9 cellular contexts compared by ENCODE assay signal in the genomic region with DNA sequence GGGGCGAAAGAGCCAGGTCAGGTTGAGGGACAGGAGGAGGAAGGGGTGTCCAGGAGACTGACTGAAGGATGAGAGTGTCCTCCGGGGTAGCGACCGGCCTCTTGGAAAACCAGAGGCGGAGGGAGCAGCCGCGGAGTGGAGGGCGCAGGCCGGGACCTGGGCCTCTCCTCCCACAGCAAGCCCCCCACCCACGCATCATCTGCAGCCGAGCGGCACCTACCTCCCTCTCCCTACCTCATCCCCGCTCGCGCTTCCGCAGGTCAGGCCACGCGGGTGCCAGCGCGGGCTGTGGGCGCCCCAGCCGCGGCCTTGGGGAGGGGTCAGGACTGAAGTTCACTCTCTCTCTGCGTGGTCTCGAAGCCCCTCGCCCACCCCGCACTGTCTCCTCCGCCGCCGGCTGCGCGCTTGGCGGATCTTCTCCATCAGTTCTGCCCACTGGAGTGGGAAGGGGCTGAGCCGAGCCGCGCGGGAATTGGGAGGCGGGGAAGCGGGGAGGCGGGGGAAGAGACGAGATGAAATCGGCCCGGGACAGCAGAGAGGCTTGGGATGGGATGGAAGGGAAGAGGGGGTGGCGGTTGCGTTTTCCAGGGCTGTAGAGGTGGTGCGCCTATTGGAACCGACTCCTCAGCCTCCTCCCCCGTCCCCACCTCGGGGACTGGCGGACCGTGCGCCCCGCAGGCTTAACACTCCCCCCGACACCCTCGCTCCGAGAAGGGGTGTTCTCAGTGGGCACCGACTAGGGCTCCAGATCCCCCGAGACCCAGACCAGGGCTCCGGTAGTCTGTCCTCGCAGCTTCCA. TPM values are rescaled to one million over a fixed set of nuclear protein-coding genes. Genes with fewer than 3 reads are reported as not detected.
DNase-seq lines count a peak whose midpoint lies in the region; ATAC-seq, FAIRE-seq and TF ChIP-seq lines count a peak whose summit lies in the region.
"Had no signal": no experiment of that assay in that cellular context is flagged by ENCODE, and none has a peak within 500 bp of the region (broad histone marks: within the 10 kb centered on the region; RNA-seq: fewer than 3 reads in every experiment).

No MANE protein-coding gene starts in this region.

- TF ChIP-seq CTCF in KMS-11 (conservative IDR thresholded peaks at IDR 0.05; ENCODE audit: low read depth, low read length) (no peak), MCF 10A (IDR thresholded peaks at IDR 0.05; ENCODE audit: unreplicated experiment) (no peak), keratinocyte (optimal IDR thresholded peaks at IDR 0.05 in 1 of 3, IDR thresholded peaks at IDR 0.05 in 1 of 3, conservative IDR thresholded peaks at IDR 0.05 in 1 of 3; ENCODE audit: extremely low read depth in 1 of 3, insufficient read depth in 2 of 3, low read length in 3 of 3) (no peak), spleen (IDR thresholded peaks at IDR 0.05 in 8 of 11, conservative IDR thresholded peaks at IDR 0.05 in 3 of 11) (no peak)

- no peaks in the 10 kb centered on the region for H3K4me1 Mint-ChIP-seq in MCF 10A (ENCODE audit: insufficient read depth, unreplicated experiment)
- H3K4me1 Mint-ChIP-seq in stimulated activated effector memory CD8-positive, alpha-beta T cell treated with anti-CD3 and anti-CD28 coated beads, Interleukin-12 subunit alpha, Interleukin-12 subunit beta, amount 100 ng/mL, for 72 hours, result no peaks in the 10 kb centered on the region
- H3K4me1 Mint-ChIP-seq in natural killer cell treated with Interleukin-12 subunit alpha and Interleukin-12 subunit beta and Interleukin-15 and Interleukin-18, amount 100 ng/mL, for 72 hours (ENCODE audit: low read depth in 2 of 2), result no peaks in the 10 kb centered on the region

- POLR2A ChIA-PET in MCF 10A (lab: Yijun Ruan, JAX), result no interaction called here

- dilution Hi-C loops in keratinocyte (cut with MboI; ENCODE audit: extremely low pct_ligation_motif_present, low sequenced_read_pairs), result no loop called here

- H3K27ac ChIP-seq in KMS-11 (no peak overlapping the region), keratinocyte (ENCODE audit: control insufficient read depth, insufficient read depth, low read length) (no peak overlapping the region), spleen (peak overlapping the region in 6 of 8 donors; percentile 8 to 70 (median 26))

- H3K9ac ChIP-seq in KMS-11 (peak overlapping the region; percentile 47; the same call in 1 of the 2 replicates), keratinocyte (ENCODE audit: control insufficient read depth, extremely low read depth, insufficient read depth, low read length) (peak overlapping the region; percentile 37)

- ATAC-seq in stimulated activated effector memory CD8-positive, alpha-beta T cell treated with anti-CD3 and anti-CD28 coated beads, Interleukin-12 subunit alpha, Interleukin-12 subunit beta, amount 100 ng/mL, for 72 hours, result no peak
- no peak for ATAC-seq in natural killer cell treated with Interleukin-12 subunit alpha and Interleukin-12 subunit beta and Interleukin-15 and Interleukin-18, amount 100 ng/mL, for 72 hours

- BruUV-seq in MCF 10A (replicated peaks; lab: Mats Ljungman, UMichigan), result no TSS peak

- no peaks in the 10 kb centered on the region for H3K4me1 ChIP-seq in KMS-11 (ENCODE audit: low read depth, poor library complexity, severe bottlenecking)
- H3K4me1 ChIP-seq in keratinocyte (ENCODE audit: control insufficient read depth, extremely low read depth, insufficient read depth, low read length), result no peaks in the 10 kb centered on the region
- peaks cover 0 to 6% (median 2%) of the 10 kb centered on the region in 6 donors for H3K4me1 ChIP-seq in spleen

- peak overlapping the region; percentile 85 for H2AFZ ChIP-seq in KMS-11 (ENCODE audit: low read depth)
- H2AFZ ChIP-seq in keratinocyte (ENCODE audit: control insufficient read depth, low read length), result peak overlapping the region; percentile 12

- TF ChIP-seq POLR2A in spleen (IDR thresholded peaks at IDR 0.05), result no peak

- H3K4me2 ChIP-seq in KMS-11 (peak overlapping the region; percentile 57), keratinocyte (ENCODE audit: control insufficient read depth, extremely low read depth, insufficient read depth, low read depth, low read length) (peak overlapping the region; percentile 45)

- WGBS in spleen, 5 donors, result 1 to 8% (median 3%) methylated on average over 30 to 59 of the region's 60 CpGs

- H4K20me1 ChIP-seq in KMS-11 (ENCODE audit: insufficient read depth) (no peaks in the 10 kb centered on the region), keratinocyte (ENCODE audit: control insufficient read depth, extremely low read depth, insufficient read depth, low read length) (no peaks in the 10 kb centered on the region)

- H3K9me3 ChIP-seq in keratinocyte (ENCODE audit: control insufficient read depth, low read depth, low read length) (no peaks in the 10 kb centered on the region), spleen (no peaks in the 10 kb centered on the region)

- no peak for DNase-seq in MCF 10A (ENCODE audit: unreplicated experiment)
- DNase-seq in keratinocyte (ENCODE audit: low read depth, low spot score), result no peak
- peak; percentile 73 for DNase-seq in spleen
- DNase-seq in stimulated activated effector memory CD8-positive, alpha-beta T cell treated with anti-CD3 and anti-CD28 coated beads, Interleukin-12 subunit alpha, Interleukin-12 subunit beta, amount 100 ng/mL, for 72 hours (ENCODE audit: low spot score in 2 of 2), result no peak
- DNase-seq in natural killer cell treated with Interleukin-12 subunit alpha and Interleukin-12 subunit beta and Interleukin-15 and Interleukin-18, amount 100 ng/mL, for 72 hours (ENCODE audit: low spot score), result no peak
- DNase-seq in HT-29 (ENCODE audit: low spot score), result no peak
- DNase-seq in NCI-H2081 treated with DMSO at 0.1 percent for 48 hours (lab: John Stamatoyannopoulos, UW), result no peak
- DNase-seq: activated CD4-positive, alpha-beta T cell treated with anti-CD3 and anti-CD28 coated beads, Interleukin-2, amount 50 U/mL, for 1 hour had no signal

- H3K36me3 Mint-ChIP-seq in MCF 10A (ENCODE audit: insufficient read depth, unreplicated experiment), result no peaks in the 10 kb centered on the region
- H3K36me3 Mint-ChIP-seq in stimulated activated effector memory CD8-positive, alpha-beta T cell treated with anti-CD3 and anti-CD28 coated beads, Interleukin-12 subunit alpha, Interleukin-12 subunit beta, amount 100 ng/mL, for 72 hours, result no peaks in the 10 kb centered on the region
- no peaks in the 10 kb centered on the region for H3K36me3 Mint-ChIP-seq in natural killer cell treated with Interleukin-12 subunit alpha and Interleukin-12 subunit beta and Interleukin-15 and Interleukin-18, amount 100 ng/mL, for 72 hours

- H3K4me3 ChIP-seq in KMS-11 (IDR thresholded peaks at IDR 0.05; ENCODE audit: insufficient read depth, low read depth, low read length) (no peak overlapping the region), keratinocyte (ENCODE audit: control insufficient read depth in 2 of 3, extremely low read depth in 1 of 3, insufficient read depth in 2 of 3, low read depth in 1 of 3, low read length in 3 of 3) (peak overlapping the region in 2 of 3 experiments; percentile 24 to 46), spleen (peak overlapping the region; percentile 23 to 68 (median 50))

- H3K27me3 Mint-ChIP-seq in MCF 10A (ENCODE audit: insufficient read depth, unreplicated experiment), result peaks cover 7% of the 10 kb centered on the region
- peaks cover 15 to 30% of the 10 kb centered on the region in 2 donors for H3K27me3 Mint-ChIP-seq in natural killer cell treated with Interleukin-12 subunit alpha and Interleukin-12 subunit beta and Interleukin-15 and Interleukin-18, amount 100 ng/mL, for 72 hours

- no peak overlapping the region for H3K27ac Mint-ChIP-seq in MCF 10A (ENCODE audit: low read depth, unreplicated experiment)
- no peak overlapping the region for H3K27ac Mint-ChIP-seq in stimulated activated effector memory CD8-positive, alpha-beta T cell treated with anti-CD3 and anti-CD28 coated beads, Interleukin-12 subunit alpha, Interleukin-12 subunit beta, amount 100 ng/mL, for 72 hours
- H3K27ac Mint-ChIP-seq in natural killer cell treated with Interleukin-12 subunit alpha and Interleukin-12 subunit beta and Interleukin-15 and Interleukin-18, amount 100 ng/mL, for 72 hours, result no peak overlapping the region

- H3K36me3 ChIP-seq in KMS-11 (ENCODE audit: insufficient read depth) (no peaks in the 10 kb centered on the region), keratinocyte (ENCODE audit: control insufficient read depth in 2 of 2, extremely low read depth in 1 of 2, insufficient read depth in 2 of 2, low read length in 2 of 2) (no peaks in the 10 kb centered on the region), spleen (no peaks in the 10 kb centered on the region)

- CTCF ChIA-PET in MCF 10A (lab: Yijun Ruan, JAX), result interaction anchor here (0.6 to 0.7 kb wide), 2 partner anchors 11 to 207 kb away, joined by 3 read pairs; no protein-coding TSS in a partner anchor

- intact Hi-C loops in MCF 10A (cut with micrococcal nuclease) (no loop called here), spleen (cut with DNase I; ENCODE audit: low total_unique reads) (no loop called here)

- no peaks in the 10 kb centered on the region for H3K9me1 ChIP-seq in keratinocyte (ENCODE audit: control insufficient read depth, extremely low read depth, insufficient read depth, low read length)

- H3K9me3 Mint-ChIP-seq in MCF 10A (ENCODE audit: unreplicated experiment), result peaks cover 12% of the 10 kb centered on the region
- H3K9me3 Mint-ChIP-seq in stimulated activated effector memory CD8-positive, alpha-beta T cell treated with anti-CD3 and anti-CD28 coated beads, Interleukin-12 subunit alpha, Interleukin-12 subunit beta, amount 100 ng/mL, for 72 hours, result no peaks in the 10 kb centered on the region
- peaks cover 6% of the 10 kb centered on the region for H3K9me3 Mint-ChIP-seq in natural killer cell treated with Interleukin-12 subunit alpha and Interleukin-12 subunit beta and Interleukin-15 and Interleukin-18, amount 100 ng/mL, for 72 hours

- no peaks in the 10 kb centered on the region for H3K79me2 ChIP-seq in KMS-11 (ENCODE audit: insufficient read depth, low read depth)
- no peaks in the 10 kb centered on the region for H3K79me2 ChIP-seq in keratinocyte (ENCODE audit: control insufficient read depth, insufficient read depth, low read length)

- no peak for FAIRE-seq in keratinocyte (lab: Jason Lieb, UNC)

- peak overlapping the region; percentile 71 for H3K4me3 Mint-ChIP-seq in MCF 10A (ENCODE audit: unreplicated experiment)
- no peak overlapping the region for H3K4me3 Mint-ChIP-seq in stimulated activated effector memory CD8-positive, alpha-beta T cell treated with anti-CD3 and anti-CD28 coated beads, Interleukin-12 subunit alpha, Interleukin-12 subunit beta, amount 100 ng/mL, for 72 hours
- no peak overlapping the region for H3K4me3 Mint-ChIP-seq in natural killer cell treated with Interleukin-12 subunit alpha and Interleukin-12 subunit beta and Interleukin-15 and Interleukin-18, amount 100 ng/mL, for 72 hours

- H3K27me3 ChIP-seq in KMS-11 (ENCODE audit: insufficient read depth, low read depth), result no peaks in the 10 kb centered on the region
- H3K27me3 ChIP-seq in keratinocyte (ENCODE audit: control insufficient read depth, extremely low read depth, insufficient read depth, low read length), result peaks cover 34% of the 10 kb centered on the region
- H3K27me3 ChIP-seq in spleen (replicated peaks in 1 of 7), result peaks cover 0 to 47% (median 23%) of the 10 kb centered on the region in 7 donors

RNA-seq across cellular contexts. Expression of a gene that starts 1.8 kb away (rescaled TPM):
- total RNA-seq in MCF 10A (2022) (1.6 and 2.2 TPM in 2 replicates), spleen (10 to 100 TPM in 2 of 7 donors, 1 to 10 TPM in 5; 3.8 to 16.1 (median 8.8) TPM)
- polyA plus RNA-seq in keratinocyte (2.0 to 2.6 TPM (median 2.2 TPM) in 3 replicates), spleen (1 to 10 TPM in 2 of 3 donors, under 1 TPM in 1; 0.68 to 2.6 (median 1.7) TPM)
- polyA plus RNA-seq in keratinocyte (2011; ENCODE audit: low read depth), result 0.26 TPM
- 1.0 and 1.1 TPM in 2 replicates for polyA plus RNA-seq in keratinocyte (2011; cell fraction: cytosol; rRNA removed)
- 3.4 and 4.4 TPM in 2 replicates for polyA plus RNA-seq in keratinocyte (2011; cell fraction: nucleus; rRNA removed)
- 0.61 and 1.4 TPM in 2 replicates for polyA plus RNA-seq in keratinocyte (2012; ENCODE audit: low replicate concordance)
- 9.1 to 19.3 TPM (median 10.2 TPM) in 3 replicates for polyA minus RNA-seq in keratinocyte
- polyA minus RNA-seq in keratinocyte (2011; cell fraction: cytosol; rRNA and poly(A)+ RNA removed), result 2.3 TPM
- polyA minus RNA-seq in keratinocyte (2011; cell fraction: nucleus; rRNA and poly(A)+ RNA removed), result 3.6 and 10.5 TPM in 2 replicates
- not detected for total RNA-seq in natural killer cell treated with Interleukin-12 subunit alpha and Interleukin-12 subunit beta and Interleukin-15 and Interleukin-18, amount 100 ng/mL, for 72 hours
- total RNA-seq in HT-29 (2014; rRNA removed; shearing (Covaris generic)), result not detected in 2 replicates

Comparison
In these comparisons a context has a peak if more than half of its experiments do, and no peak if none do; other contexts are left out.
1. H3K27ac ChIP-seq: peak in spleen (6 of 8); none in KMS-11 (single experiment) and keratinocyte (single experiment).